13 cellular contexts compared by ENCODE assay signal in genomic region chr2:24262571-24262970, GRCh38.
DNase-seq lines count a peak whose midpoint lies in the region; ATAC-seq and TF ChIP-seq lines count a peak whose summit lies in the region.
"Had no signal": no experiment of that assay in that cellular context is flagged by ENCODE, and none has a peak within 500 bp of the region (broad histone marks: within the 10 kb centered on the region; RNA-seq: fewer than 3 reads in every experiment).

No MANE protein-coding gene starts in this region.

- 76 to 80% methylated on average over 1 of the region's 1 CpG for WGBS in GM23248 (ENCODE audit: low coverage in 1 of 2, low lambda C conversion rate in 2 of 2, missing lambda C conversion rate in 2 of 2), 2 experiments

- H3F3A ChIP-seq in GM23248 (ENCODE audit: insufficient read depth): peaks cover 4% of the 10 kb centered on the region

- H3K9me3 Mint-ChIP-seq in CD4-positive, CD25-positive, alpha-beta regulatory T cell: no peaks in the 10 kb centered on the region
- H3K9me3 Mint-ChIP-seq in naive thymus-derived CD4-positive, alpha-beta T cell: no peaks in the 10 kb centered on the region

- CTCF ChIA-PET in naive thymus-derived CD4-positive, alpha-beta T cell (lab: Charles Lee): no interaction called here

- H3K79me2 ChIP-seq in GM23248 (ENCODE audit: insufficient read depth): no peaks in the 10 kb centered on the region

- no peak overlapping the region for H3K4me2 ChIP-seq in GM23248 (ENCODE audit: unreplicated experiment)

- H3K9ac ChIP-seq in GM23248: no peak overlapping the region

- in situ Hi-C loops in GM23248 (cut with MboI): no loop called here

- no peak overlapping the region for H2AFZ ChIP-seq in GM23248

- no peaks in the 10 kb centered on the region for H3K9me3 ChIP-seq in CD4-positive, CD25-positive, alpha-beta regulatory T cell (ENCODE audit: control insufficient read depth in 2 of 2, low read length in 2 of 2)
- no peaks in the 10 kb centered on the region for H3K9me3 ChIP-seq in GM23248 (ENCODE audit: low read depth)
- H3K9me3 ChIP-seq in naive thymus-derived CD4-positive, alpha-beta T cell (ENCODE audit: control insufficient read depth in 2 of 3, low read length in 3 of 3): no peaks in the 10 kb centered on the region
- H3K9me3 ChIP-seq: sigmoid colon, SJCRH30 had no signal

- H3K4me3 Mint-ChIP-seq in CD4-positive, CD25-positive, alpha-beta regulatory T cell: no peak overlapping the region
- no peak overlapping the region for H3K4me3 Mint-ChIP-seq in naive thymus-derived CD4-positive, alpha-beta T cell

- no peak overlapping the region for H3K4me3 ChIP-seq in CD4-positive, CD25-positive, alpha-beta regulatory T cell (ENCODE audit: low read depth, low read length)
- no peak overlapping the region for H3K4me3 ChIP-seq in GM23248
- no peak overlapping the region for H3K4me3 ChIP-seq in cardiac fibroblast (replicated peaks in 1 of 2; ENCODE audit: low read depth in 2 of 2, low read length in 2 of 2)
- no peak overlapping the region for H3K4me3 ChIP-seq in naive thymus-derived CD4-positive, alpha-beta T cell (ENCODE audit: low read length)
- H3K4me3 ChIP-seq: sigmoid colon, SJCRH30 had no signal

- H3K36me3 ChIP-seq in CD4-positive, CD25-positive, alpha-beta regulatory T cell (ENCODE audit: control insufficient read depth, insufficient read depth, low read length): peaks cover 69% of the 10 kb centered on the region
- peaks cover 11% of the 10 kb centered on the region; the same call in 1 of the 2 replicates for H3K36me3 ChIP-seq in GM23248 (ENCODE audit: low read depth)
- peaks cover 6 to 67% (median 10%) of the 10 kb centered on the region in 3 experiments for H3K36me3 ChIP-seq in naive thymus-derived CD4-positive, alpha-beta T cell (ENCODE audit: control insufficient read depth in 2 of 3, insufficient read depth in 3 of 3, low read length in 3 of 3)

- H3K27ac ChIP-seq in CD4-positive, CD25-positive, alpha-beta regulatory T cell (ENCODE audit: insufficient read depth, low read length, poor library complexity, severe bottlenecking): no peak overlapping the region
- H3K27ac ChIP-seq in GM23248: no peak overlapping the region
- peak overlapping the region; percentile 34 for H3K27ac ChIP-seq in naive thymus-derived CD4-positive, alpha-beta T cell (ENCODE audit: low read depth, low read length)
- H3K27ac ChIP-seq in substantia nigra (ENCODE audit: low read depth, low read length, poor library complexity, severe bottlenecking): no peak overlapping the region
- H3K27ac ChIP-seq: sigmoid colon, SJCRH30 had no signal

- DNase-seq in CD4-positive, CD25-positive, alpha-beta regulatory T cell: no peak
- peak; percentile 50 for DNase-seq in GM23248
- peak; percentile 45 to 54 for DNase-seq in cardiac fibroblast (ENCODE audit: low read depth in 2 of 2)
- no peak for DNase-seq in naive thymus-derived CD4-positive, alpha-beta T cell
- no peak for DNase-seq in substantia nigra (lab: John Stamatoyannopoulos, UW)
- DNase-seq in stimulated activated CD4-positive, alpha-beta T cell treated with anti-CD3 and anti-CD28 coated beads, Interleukin-4, amount 100 ng/mL, for 4 hours: no peak
- DNase-seq in D341Med (ENCODE audit: low spot score): no peak
- DNase-seq: kidney glomerular epithelial cell, NCI-H2081, NCI-H524 treated with DMSO at 0.1 percent for 48 hours, sigmoid colon, SJCRH30 had no signal

- H3K27me3 Mint-ChIP-seq in CD4-positive, CD25-positive, alpha-beta regulatory T cell: no peaks in the 10 kb centered on the region
- H3K27me3 Mint-ChIP-seq in naive thymus-derived CD4-positive, alpha-beta T cell: no peaks in the 10 kb centered on the region

- ATAC-seq in CD4-positive, CD25-positive, alpha-beta regulatory T cell (ENCODE audit: low read depth in 2 of 2): no peak
- no peak for ATAC-seq in naive thymus-derived CD4-positive, alpha-beta T cell
- ATAC-seq: esophagus mucosa had no signal

- peak overlapping the region; percentile 2 to 68 (median 9) for H3K27ac Mint-ChIP-seq in CD4-positive, CD25-positive, alpha-beta regulatory T cell
- peak overlapping the region in 8 of 9 donors; percentile 2 to 67 (median 28) for H3K27ac Mint-ChIP-seq in naive thymus-derived CD4-positive, alpha-beta T cell

- TF ChIP-seq CTCF in cardiac fibroblast (IDR thresholded peaks at IDR 0.05; ENCODE audit: low read depth, low read length): no peak

- no peaks in the 10 kb centered on the region for H4K20me1 ChIP-seq in GM23248 (ENCODE audit: insufficient read depth)

- H3K9me2 ChIP-seq in GM23248 (ENCODE audit: insufficient read depth): no peaks in the 10 kb centered on the region

- H3K36me3 Mint-ChIP-seq in CD4-positive, CD25-positive, alpha-beta regulatory T cell: peaks cover 37% of the 10 kb centered on the region
- peaks cover 0 to 28% (median 19%) of the 10 kb centered on the region in 5 donors for H3K36me3 Mint-ChIP-seq in naive thymus-derived CD4-positive, alpha-beta T cell

- POLR2A ChIA-PET in naive thymus-derived CD4-positive, alpha-beta T cell (lab: Charles Lee): no interaction called here

- intact Hi-C loops in naive thymus-derived CD4-positive, alpha-beta T cell (cut with micrococcal nuclease): no loop called here

- H3K27me3 ChIP-seq in CD4-positive, CD25-positive, alpha-beta regulatory T cell (ENCODE audit: control insufficient read depth, insufficient read depth, low read length): no peaks in the 10 kb centered on the region
- no peaks in the 10 kb centered on the region for H3K27me3 ChIP-seq in GM23248 (replicated peaks; ENCODE audit: insufficient read depth)
- no peaks in the 10 kb centered on the region for H3K27me3 ChIP-seq in naive thymus-derived CD4-positive, alpha-beta T cell (ENCODE audit: control insufficient read depth in 2 of 2, insufficient read depth in 2 of 2, low read length in 2 of 2)
- H3K27me3 ChIP-seq: sigmoid colon, SJCRH30 had no signal

- H3K4me1 ChIP-seq in CD4-positive, CD25-positive, alpha-beta regulatory T cell (ENCODE audit: control insufficient read depth, insufficient read depth, low read length, poor library complexity, severe bottlenecking): no peaks in the 10 kb centered on the region
- peaks cover 23% of the 10 kb centered on the region for H3K4me1 ChIP-seq in GM23248 (ENCODE audit: insufficient read depth)
- no peaks in the 10 kb centered on the region for H3K4me1 ChIP-seq in naive thymus-derived CD4-positive, alpha-beta T cell (ENCODE audit: control insufficient read depth in 2 of 2, insufficient read depth in 2 of 2, low read length in 2 of 2)
- H3K4me1 ChIP-seq: SJCRH30 had no signal

- peaks cover 6 to 21% (median 12%) of the 10 kb centered on the region in 4 donors for H3K4me1 Mint-ChIP-seq in CD4-positive, CD25-positive, alpha-beta regulatory T cell
- peaks cover 0 to 12% (median 0%) of the 10 kb centered on the region in 7 donors for H3K4me1 Mint-ChIP-seq in naive thymus-derived CD4-positive, alpha-beta T cell

Comparison
In these comparisons a context has a peak if more than half of its experiments do, and no peak if none do; other contexts are left out.
1. DNase-seq: peak in GM23248 (single experiment) and cardiac fibroblast (2 of 2); none in CD4-positive, CD25-positive, alpha-beta regulatory T cell (0 of 3), naive thymus-derived CD4-positive, alpha-beta T cell (0 of 9), substantia nigra (0 of 49), stimulated activated CD4-positive, alpha-beta T cell treated with anti-CD3 and anti-CD28 coated beads, Interleukin-4, amount 100 ng/mL, for 4 hours (0 of 2) and D341Med (single experiment).